ENCODE assay signal across 11 cellular contexts in the genomic region with DNA sequence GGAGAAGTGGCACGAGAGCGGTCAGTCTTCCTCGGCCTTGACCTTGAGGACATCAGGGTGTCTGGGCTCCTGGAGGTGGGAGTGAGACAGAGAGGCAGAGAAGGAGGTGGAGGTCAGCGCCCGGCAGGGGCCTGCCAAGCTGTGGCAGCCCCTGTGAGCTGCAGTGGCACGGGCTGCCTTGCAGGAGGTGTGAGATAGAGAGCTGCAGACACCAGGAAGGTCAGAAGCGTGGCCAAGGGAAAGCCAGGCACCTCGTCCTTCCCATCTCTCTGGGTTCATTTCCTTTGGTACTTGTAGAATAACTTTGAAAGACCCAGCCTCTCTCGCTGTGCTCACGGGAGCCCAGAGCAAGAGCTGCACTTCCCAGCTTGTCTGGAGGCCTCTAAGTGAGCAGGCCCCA.
DNase-seq lines count a peak whose midpoint lies in the region; ATAC-seq lines count a peak whose summit lies in the region.
"Had no signal": no experiment of that assay in that cellular context is flagged by ENCODE, and none has a peak within 500 bp of the region (broad histone marks: within the 10 kb centered on the region; RNA-seq: fewer than 3 reads in every experiment).

No MANE protein-coding gene starts in this region.

- H3K79me1 ChIP-seq in neuronal stem cell (ENCODE audit: low read depth, low read length) (no peaks in the 10 kb centered on the region), trophoblast cell (ENCODE audit: low read length) (no peaks in the 10 kb centered on the region)

- H3K9me3 ChIP-seq in neuronal stem cell (replicated peaks in 1 of 2; ENCODE audit: control insufficient read depth in 2 of 2, insufficient read depth in 1 of 2, low read depth in 1 of 2, low read length in 2 of 2) (no peaks in the 10 kb centered on the region), trophoblast cell (ENCODE audit: insufficient read depth, low read depth, low read length) (no peaks in the 10 kb centered on the region)
- H3K9me3 ChIP-seq: BLaER1, Caco-2 had no signal

- H4K12ac ChIP-seq in trophoblast cell (ENCODE audit: low read depth, low read length) = no peak overlapping the region

- no peak overlapping the region for H2BK15ac ChIP-seq in neuronal stem cell (ENCODE audit: low read length)

- no peak overlapping the region for H3K14ac ChIP-seq in neuronal stem cell (ENCODE audit: low read length)
- H3K14ac ChIP-seq in trophoblast cell (ENCODE audit: low read length) = no peak overlapping the region

- H3K18ac ChIP-seq in neuronal stem cell (ENCODE audit: low read length) (no peak overlapping the region), trophoblast cell (ENCODE audit: low read length) (no peak overlapping the region)

- no peak overlapping the region for H3K27ac ChIP-seq in neuronal stem cell (replicated peaks; ENCODE audit: low read length)
- no peak overlapping the region for H3K27ac ChIP-seq in trophoblast cell (ENCODE audit: low read depth, low read length)
- H3K27ac ChIP-seq: BLaER1 had no signal

- DNase-seq in Right ventricle myocardium inferior (ENCODE audit: missing footprints) (no peak), cardiac septum (ENCODE audit: low spot score) (no peak), left cardiac atrium (no peak), neuronal stem cell (ENCODE audit: low spot score) (no peak), NCI-H1436 treated with DMSO at 0.1 percent for 48 hours (lab: John Stamatoyannopoulos, UW) (no peak), SHP77 (lab: John Stamatoyannopoulos, UW) (no peak), trophoblast cell (no peak)
- DNase-seq: 8988T, AML-193, Caco-2 had no signal

- H2AFZ ChIP-seq in neuronal stem cell (ENCODE audit: low read length) (no peak overlapping the region), trophoblast cell (ENCODE audit: insufficient read depth, low read length, poor library complexity) (no peak overlapping the region)

- H2BK12ac ChIP-seq in neuronal stem cell (ENCODE audit: low read length) (no peak overlapping the region), trophoblast cell (ENCODE audit: low read length) (no peak overlapping the region)

- H3K36me3 ChIP-seq in neuronal stem cell (replicated peaks in 1 of 2; ENCODE audit: control insufficient read depth in 2 of 2, insufficient read depth in 2 of 2, low read length in 2 of 2) (no peaks in the 10 kb centered on the region), trophoblast cell (ENCODE audit: control insufficient read depth in 1 of 2, insufficient read depth in 2 of 2, low read length in 2 of 2) (no peaks in the 10 kb centered on the region)
- H3K36me3 ChIP-seq: BLaER1 had no signal

- H4K8ac ChIP-seq in neuronal stem cell (ENCODE audit: low read depth, low read length) = no peak overlapping the region
- H4K8ac ChIP-seq in trophoblast cell (ENCODE audit: low read depth, low read length) = no peak overlapping the region

- WGBS in neuronal stem cell (ENCODE audit: extremely low coverage in 2 of 2, insufficient read length in 2 of 2, insufficient replicate concordance in 1 of 2), 2 donors = no CpG with 5 or more reads among the region's 10 CpGs
- no CpG with 5 or more reads among the region's 10 CpGs for WGBS in trophoblast cell (ENCODE audit: extremely low coverage, insufficient coverage, insufficient read length)

- no peak overlapping the region for H3K4me3 ChIP-seq in neuronal stem cell (ENCODE audit: low read length in 2 of 2)
- H3K4me3 ChIP-seq in trophoblast cell (ENCODE audit: low read depth, low read length) = no peak overlapping the region
- H3K4me3 ChIP-seq: BLaER1 had no signal

- H3K9ac ChIP-seq in neuronal stem cell (ENCODE audit: low read depth, low read length, poor library complexity) (no peak overlapping the region), trophoblast cell (ENCODE audit: low read length) (no peak overlapping the region)
- H3K9ac ChIP-seq: BLaER1 had no signal

- H3K4me2 ChIP-seq in neuronal stem cell (ENCODE audit: insufficient read depth, low read length, poor library complexity, severe bottlenecking) (no peak overlapping the region), trophoblast cell (ENCODE audit: low read length) (no peak overlapping the region)

- no peak overlapping the region for H2BK5ac ChIP-seq in neuronal stem cell (ENCODE audit: low read length)
- no peak overlapping the region for H2BK5ac ChIP-seq in trophoblast cell (ENCODE audit: low read depth, low read length, poor library complexity)

- H3K4me1 ChIP-seq in neuronal stem cell (ENCODE audit: control insufficient read depth in 2 of 2, insufficient read depth in 1 of 2, low read depth in 1 of 2, low read length in 2 of 2) (peaks cover 3 to 10% of the 10 kb centered on the region in 2 donors), trophoblast cell (ENCODE audit: control insufficient read depth in 1 of 2, insufficient read depth in 2 of 2, low read length in 2 of 2) (peaks cover 3 to 14% of the 10 kb centered on the region in 2 experiments)

- H4K91ac ChIP-seq in neuronal stem cell (ENCODE audit: low read depth, low read length, poor library complexity) (no peak overlapping the region), trophoblast cell (ENCODE audit: low read depth, low read length) (no peak overlapping the region)

- no peaks in the 10 kb centered on the region for H3K27me3 ChIP-seq in neuronal stem cell (ENCODE audit: control insufficient read depth in 3 of 3, insufficient read depth in 3 of 3, low read depth in 1 of 3, low read length in 3 of 3)
- H3K27me3 ChIP-seq in trophoblast cell (ENCODE audit: insufficient read depth, low read length) = no peaks in the 10 kb centered on the region
- H3K27me3 ChIP-seq: BLaER1 had no signal

- H2AK5ac ChIP-seq in neuronal stem cell (ENCODE audit: low read depth, low read length) = no peak overlapping the region
- H2AK5ac ChIP-seq in trophoblast cell (ENCODE audit: low read length) = no peak overlapping the region

- ATAC-seq in Right ventricle myocardium inferior (peak; percentile 40), left cardiac atrium (peak; percentile 47 to 53)

- intact Hi-C loops in Right ventricle myocardium inferior (cut with DNase I) = no loop called here
- intact Hi-C loops in cardiac septum (cut with DNase I) = no loop called here
- intact Hi-C loops in left cardiac atrium (cut with DNase I) = no loop called here

- no peak overlapping the region for H3K4ac ChIP-seq in neuronal stem cell (ENCODE audit: low read length)
- H3K4ac ChIP-seq in trophoblast cell (ENCODE audit: low read depth, low read length) = no peak overlapping the region

- H3K23ac ChIP-seq in neuronal stem cell (ENCODE audit: low read depth, low read length, poor library complexity) (peak overlapping the region; percentile 22), trophoblast cell (ENCODE audit: low read length) (no peak overlapping the region)

- no peak overlapping the region for H2BK120ac ChIP-seq in neuronal stem cell (ENCODE audit: low read depth, low read length)
- H2BK120ac ChIP-seq in trophoblast cell (ENCODE audit: insufficient read depth, low read length, poor library complexity) = no peak overlapping the region

- H3K79me2 ChIP-seq in trophoblast cell (ENCODE audit: control insufficient read depth, insufficient read depth, low read length, poor library complexity) = no peaks in the 10 kb centered on the region
